Comparison of ENCODE assay signal across 8 cellular contexts in the genomic region with DNA sequence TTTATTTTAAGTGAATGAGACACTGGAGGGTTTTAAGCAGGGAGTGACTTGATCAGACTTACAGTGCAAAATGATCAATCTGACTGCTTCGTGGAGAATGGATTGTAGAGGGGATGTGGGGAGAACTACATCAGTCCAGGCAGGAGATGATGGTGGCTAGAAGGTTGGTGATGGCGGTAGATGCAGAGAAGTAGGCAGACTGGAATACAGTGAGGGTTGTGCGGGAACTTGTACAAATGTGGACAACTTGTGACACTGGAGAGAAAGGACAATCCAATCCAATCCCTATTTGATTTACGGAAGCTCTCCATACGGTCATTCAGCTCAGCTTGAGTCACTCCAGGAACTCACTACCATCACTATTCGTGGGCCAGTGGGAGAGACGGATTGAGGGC. TPM values are rescaled to one million over a fixed set of nuclear protein-coding genes. Genes with fewer than 3 reads are reported as not detected.
A peak's percentile ranks its signal among the peaks of the same experiment; 100 is the strongest.
DNase-seq lines count a peak whose midpoint lies in the region; ATAC-seq and FAIRE-seq lines count a peak whose summit lies in the region.

No MANE protein-coding gene starts in this region.

- no peak for FAIRE-seq in small intestine (lab: Jason Lieb, UNC)

- H3K4me3 Mint-ChIP-seq in activated CD4-positive, alpha-beta memory T cell treated with anti-CD3 and anti-CD28 coated beads, Interleukin-2, amount 10 ng/mL, durations not matched to agents 7 days and 5 days, result peak overlapping the region; percentile 88

- POLR2A ChIA-PET in activated CD4-positive, alpha-beta memory T cell treated with anti-CD3 and anti-CD28 coated beads, Interleukin-2, amount 10 ng/mL, durations not matched to agents 7 days and 5 days (lab: Charles Lee), result interaction anchor here (0.8 to 3.2 kb wide), 17 partner anchors 9 to 1616 kb away, joined by 3 to 31 read pairs (median 4); a partner anchor contains a TSS

- peak overlapping the region; percentile 78 for H3K27ac Mint-ChIP-seq in activated CD4-positive, alpha-beta memory T cell treated with anti-CD3 and anti-CD28 coated beads, Interleukin-2, amount 10 ng/mL, durations not matched to agents 7 days and 5 days

- H3K36me3 ChIP-seq in HAP-1 (replicated peaks) (peaks cover 6% of the 10 kb centered on the region), small intestine (ENCODE audit: control insufficient read depth in 2 of 2, insufficient read depth in 2 of 2, low read length in 2 of 2) (peaks cover 1 to 4% of the 10 kb centered on the region in 2 donors)

- peaks cover 39% of the 10 kb centered on the region for H3K4me1 Mint-ChIP-seq in activated CD4-positive, alpha-beta memory T cell treated with anti-CD3 and anti-CD28 coated beads, Interleukin-2, amount 10 ng/mL, durations not matched to agents 7 days and 5 days

- H3K27me3 ChIP-seq in HAP-1 (ENCODE audit: low read depth) (no peaks in the 10 kb centered on the region), small intestine (ENCODE audit: control insufficient read depth in 2 of 2, insufficient read depth in 2 of 2, low read length in 2 of 2) (no peaks in the 10 kb centered on the region)

- H3K27ac ChIP-seq in small intestine (ENCODE audit: low read depth in 1 of 2, low read length in 1 of 2), result peak overlapping the region; percentile 92 to 98

- peaks cover 22% of the 10 kb centered on the region for H3K36me3 Mint-ChIP-seq in activated CD4-positive, alpha-beta memory T cell treated with anti-CD3 and anti-CD28 coated beads, Interleukin-2, amount 10 ng/mL, durations not matched to agents 7 days and 5 days (ENCODE audit: low read depth)

- H3K27me3 Mint-ChIP-seq in activated CD4-positive, alpha-beta memory T cell treated with anti-CD3 and anti-CD28 coated beads, Interleukin-2, amount 10 ng/mL, durations not matched to agents 7 days and 5 days, result no peaks in the 10 kb centered on the region

- 8 to 21% (median 16%) methylated on average over 7 of the region's 7 CpGs for WGBS in small intestine, 3 donors

- no peaks in the 10 kb centered on the region for H3K9me3 Mint-ChIP-seq in activated CD4-positive, alpha-beta memory T cell treated with anti-CD3 and anti-CD28 coated beads, Interleukin-2, amount 10 ng/mL, durations not matched to agents 7 days and 5 days

- H3K4me1 ChIP-seq in HAP-1 (peaks cover 10% of the 10 kb centered on the region), small intestine (ENCODE audit: control insufficient read depth in 2 of 2, insufficient read depth in 1 of 2, low read depth in 1 of 2, low read length in 1 of 2) (peaks cover 3 to 11% of the 10 kb centered on the region in 2 donors)

- in situ Hi-C loops in HAP-1 (cut with MboI; ENCODE audit: low sequenced_read_pairs), result loop anchor here (5.0 kb wide), 1 partner anchor 163 kb away; no protein-coding TSS in a partner anchor

- no peak for DNase-seq in HAP-1 (ENCODE audit: low spot score in 2 of 2)
- DNase-seq in activated CD4-positive, alpha-beta memory T cell treated with anti-CD3 and anti-CD28 coated beads, Interleukin-2, amount 10 ng/mL, durations not matched to agents 7 days and 5 days, result no peak
- peak; percentile 47 for DNase-seq in hepatic stellate cell (ENCODE audit: low spot score)
- no peak for DNase-seq in small intestine
- DNase-seq in DMS153 (lab: John Stamatoyannopoulos, UW), result no peak
- no peak for DNase-seq in activated gamma-delta T cell treated with Interleukin-2 at 50 U/mL for 16 hours
- DNase-seq in NCI-H2029 (lab: John Stamatoyannopoulos, UW), result no peak

- H3K9me3 ChIP-seq in HAP-1 (no peaks in the 10 kb centered on the region), small intestine (ENCODE audit: control insufficient read depth, low read depth) (no peaks in the 10 kb centered on the region)

- ATAC-seq in HG03097 (IDR thresholded peaks at IDR 0.05; ENCODE audit: low FRiP score, unreplicated experiment), result no peak

- CTCF ChIA-PET in activated CD4-positive, alpha-beta memory T cell treated with anti-CD3 and anti-CD28 coated beads, Interleukin-2, amount 10 ng/mL, durations not matched to agents 7 days and 5 days (lab: Charles Lee), result interaction anchor here (0.8 to 3.0 kb wide), 6 partner anchors 9 to 166 kb away, joined by 3 to 21 read pairs (median 8); no protein-coding TSS in a partner anchor

- peak overlapping the region; percentile 85 for H3K4me3 ChIP-seq in HAP-1
- H3K4me3 ChIP-seq in small intestine (ENCODE audit: low read depth in 1 of 2, low read length in 2 of 2), result peak overlapping the region; percentile 94 to 100

RNA-seq across cellular contexts. Expression of a gene that starts 0.6 kb away (rescaled TPM):
- total RNA-seq in activated CD4-positive, alpha-beta memory T cell treated with anti-CD3 and anti-CD28 coated beads, Interleukin-2, amount 10 ng/mL, durations not matched to agents 7 days and 5 days, result 1 to 10 TPM; 2.0 to 2.3 TPM
- polyA plus RNA-seq in small intestine, result 1 to 10 TPM; 1.6 to 3.4 (median 2.7) TPM

RNA-seq across cellular contexts. Expression of a gene that starts 0.7 kb away (rescaled TPM):
- 10 to 100 TPM; 41.6 to 44.1 TPM for total RNA-seq in activated CD4-positive, alpha-beta memory T cell treated with anti-CD3 and anti-CD28 coated beads, Interleukin-2, amount 10 ng/mL, durations not matched to agents 7 days and 5 days
- 10 to 100 TPM in 2 of 3 donors, 1 to 10 TPM in 1; 8.1 to 15.2 (median 11.6) TPM for polyA plus RNA-seq in small intestine

RNA-seq across cellular contexts. Expression of a gene that starts 39.3 kb away (rescaled TPM):
- total RNA-seq in activated CD4-positive, alpha-beta memory T cell treated with anti-CD3 and anti-CD28 coated beads, Interleukin-2, amount 10 ng/mL, durations not matched to agents 7 days and 5 days, result 1 to 10 TPM; 8.3 to 8.4 TPM
- 1 to 10 TPM; 2.7 to 5.6 (median 5.3) TPM for polyA plus RNA-seq in small intestine

RNA-seq across cellular contexts. Expression of a gene that starts 55.3 kb away (rescaled TPM):
- not detected for total RNA-seq in activated CD4-positive, alpha-beta memory T cell treated with anti-CD3 and anti-CD28 coated beads, Interleukin-2, amount 10 ng/mL, durations not matched to agents 7 days and 5 days
- polyA plus RNA-seq in small intestine, result under 1 TPM in 1 of 3 donors, not detected in 2; 0.03 TPM
